Comparison of ENCODE assay signal across 8 cellular contexts in genomic region chr1:207049974-207050391, GRCh38. TPM values are rescaled to one million over a fixed set of nuclear protein-coding genes. Genes with fewer than 3 reads are reported as not detected.
DNase-seq lines count a peak whose midpoint lies in the region; ATAC-seq and TF ChIP-seq lines count a peak whose summit lies in the region.

No MANE protein-coding gene starts in this region.

- peak; percentile 76 for DNase-seq in GM12865 (ENCODE audit: low read depth)
- peak; percentile 56 for DNase-seq in Karpas-422
- DNase-seq in SK-N-SH, result peak; percentile 55

- H3K27me3 ChIP-seq in Karpas-422 (ENCODE audit: low read length) (no peaks in the 10 kb centered on the region), SK-N-SH (ENCODE audit: insufficient read depth) (no peaks in the 10 kb centered on the region), iPS-18a (ENCODE audit: control insufficient read depth, insufficient read depth, low read length) (no peaks in the 10 kb centered on the region)

- H3K36me3 ChIP-seq in Karpas-422 (ENCODE audit: insufficient read depth, low read length), result no peaks in the 10 kb centered on the region
- H3K36me3 ChIP-seq in SK-N-SH (replicated peaks in 1 of 2; ENCODE audit: control insufficient read depth in 1 of 2, insufficient read depth in 2 of 2, low read length in 1 of 2), result peaks cover 34 to 44% of the 10 kb centered on the region in 2 experiments
- H3K36me3 ChIP-seq in iPS-18a (ENCODE audit: control insufficient read depth, low read depth, low read length), result peaks cover 33% of the 10 kb centered on the region

- no peak for ATAC-seq in GM18502 (IDR thresholded peaks at IDR 0.05; ENCODE audit: poor library complexity, unreplicated experiment)

- H3F3A ChIP-seq in SK-N-SH (replicated peaks; ENCODE audit: insufficient read depth), result peaks cover 17% of the 10 kb centered on the region

- peaks cover 21% of the 10 kb centered on the region for H3K27me3 Mint-ChIP-seq in brain

- H3K4me1 Mint-ChIP-seq in brain, result peaks cover 87% of the 10 kb centered on the region

- no peak overlapping the region for H3K4me2 ChIP-seq in Karpas-422 (ENCODE audit: low read depth, low read length, poor library complexity, severe bottlenecking)
- peak overlapping the region; percentile 90 for H3K4me2 ChIP-seq in SK-N-SH

- H2AFZ ChIP-seq in Karpas-422 (ENCODE audit: low read length) (no peak overlapping the region), SK-N-SH (ENCODE audit: low read depth) (peak overlapping the region; percentile 96; the same call in 1 of the 2 replicates)

- no peaks in the 10 kb centered on the region for H3K9me2 ChIP-seq in Karpas-422 (replicated peaks; ENCODE audit: insufficient read depth, low read length)
- H3K9me2 ChIP-seq in SK-N-SH, result no peaks in the 10 kb centered on the region

- H3K4me3 ChIP-seq in GM12865 (ENCODE audit: low read depth, low read length), result peak overlapping the region; percentile 98
- H3K4me3 ChIP-seq in Karpas-422 (ENCODE audit: low read length), result no peak overlapping the region
- peak overlapping the region; percentile 77 to 97 for H3K4me3 ChIP-seq in SK-N-SH (ENCODE audit: low read depth in 2 of 2, low read length in 1 of 2)
- H3K4me3 ChIP-seq in iPS-18a (ENCODE audit: low read length), result peak overlapping the region; percentile 96
- peak overlapping the region; percentile 73 to 91 (median 86) for H3K4me3 ChIP-seq in skin epidermis

- no peak for TF ChIP-seq EP300 in SK-N-SH (IDR thresholded peaks at IDR 0.05; ENCODE audit: borderline replicate concordance in 1 of 2, low read depth in 1 of 2, low read length in 1 of 2)

- peaks cover 11% of the 10 kb centered on the region for H3K36me3 Mint-ChIP-seq in brain

- no peaks in the 10 kb centered on the region for H3K4me1 ChIP-seq in Karpas-422 (ENCODE audit: low read length)
- peaks cover 23 to 26% of the 10 kb centered on the region in 2 experiments for H3K4me1 ChIP-seq in SK-N-SH (ENCODE audit: control insufficient read depth in 1 of 2, insufficient read depth in 2 of 2, low read depth in 1 of 2, low read length in 1 of 2)
- peaks cover 11% of the 10 kb centered on the region for H3K4me1 ChIP-seq in iPS-18a (ENCODE audit: control insufficient read depth, low read depth, low read length)

- H4K20me1 ChIP-seq in Karpas-422 (ENCODE audit: insufficient read depth, low read depth, low read length), result no peaks in the 10 kb centered on the region
- H4K20me1 ChIP-seq in SK-N-SH (ENCODE audit: insufficient read depth), result peaks cover 13% of the 10 kb centered on the region

- CTCF ChIA-PET in SK-N-SH (lab: Yijun Ruan, JAX), result interaction anchor here (0.5 to 2.0 kb wide), 27 partner anchors 8 to 449 kb away, joined by 3 to 30 read pairs (median 5); partner anchors contain the start of gene C1orf116

- 1% methylated on average over 6 of the region's 6 CpGs for WGBS in SK-N-SH (ENCODE audit: low lambda C conversion rate)

- peak overlapping the region; percentile 95 to 100 (median 97) for H3K4me3 Mint-ChIP-seq in brain

- H3K9ac ChIP-seq in Karpas-422 (ENCODE audit: low read length) (no peak overlapping the region), SK-N-SH (peak overlapping the region; percentile 96), iPS-18a (ENCODE audit: low read length) (peak overlapping the region; percentile 92)

- H3K9me3 ChIP-seq in Karpas-422 (ENCODE audit: low read length) (no peaks in the 10 kb centered on the region), SK-N-SH (no peaks in the 10 kb centered on the region), iPS-18a (ENCODE audit: control insufficient read depth, low read depth, low read length) (no peaks in the 10 kb centered on the region)

- H3K27ac ChIP-seq in 22Rv1 (peak overlapping the region; percentile 98), Karpas-422 (ENCODE audit: low read length) (no peak overlapping the region), SK-N-SH (ENCODE audit: low read depth in 2 of 2, low read length in 1 of 2) (peak overlapping the region; percentile 77 to 89), iPS-18a (ENCODE audit: low read length) (peak overlapping the region; percentile 79), skin epidermis (peak overlapping the region; percentile 68 to 94 (median 89))

- TF ChIP-seq RAD21 in SK-N-SH (IDR thresholded peaks at IDR 0.05; ENCODE audit: low read length), result peak; percentile 67

- no peaks in the 10 kb centered on the region for H3K9me3 Mint-ChIP-seq in brain

- TF ChIP-seq CTCF in 22Rv1 (IDR thresholded peaks at IDR 0.05) (peak; percentile 97), GM12865 (IDR thresholded peaks at IDR 0.05; ENCODE audit: insufficient read depth, low read depth, low read length, missing control alignments) (peak; percentile 71), SK-N-SH (IDR thresholded peaks at IDR 0.05) (peak; percentile 92), brain (conservative IDR thresholded peaks at IDR 0.05) (peak; percentile 59 to 84)

- POLR2A ChIA-PET in SK-N-SH (lab: Yijun Ruan, JAX), result no interaction called here

- peak overlapping the region; percentile 92 to 98 (median 97) for H3K27ac Mint-ChIP-seq in brain

- H3K79me2 ChIP-seq in Karpas-422 (ENCODE audit: low read length) (no peaks in the 10 kb centered on the region), SK-N-SH (ENCODE audit: insufficient read depth) (peaks cover 57% of the 10 kb centered on the region)

TF ChIP-seq in SK-N-SH, 30 proteins besides CTCF, POLR2A, EP300 and RAD21:
- TF ChIP-seq SMC3 (IDR thresholded peaks at IDR 0.05; ENCODE audit: low read depth, low read length) (peak; percentile 51), RXRA (IDR thresholded peaks at IDR 0.05; ENCODE audit: borderline replicate concordance, low read depth) (no peak)

RNA-seq across cellular contexts. Expression of gene YOD1, which starts 1.0 kb away (rescaled TPM):
- total RNA-seq in Karpas-422 (2014; rRNA removed; shearing (Covaris generic); ENCODE audit: low replicate concordance), result not detected in 2 replicates
- polyA plus RNA-seq in SK-N-SH (2012; rRNA removed), result 0.79 and 0.91 TPM in 2 replicates
- 1.1 TPM in 2 replicates for polyA plus RNA-seq in SK-N-SH (2012; cell fraction: cytosol; rRNA removed)
- 1.4 and 2.5 TPM in 2 replicates for polyA plus RNA-seq in SK-N-SH (2012; cell fraction: nucleus; rRNA removed)
- 2.4 TPM for polyA plus RNA-seq in brain (ENCODE audit: insufficient read depth, low read depth, low replicate concordance)

RNA-seq across cellular contexts. Expression of gene PFKFB2, which starts 3.1 kb away (rescaled TPM):
- total RNA-seq in Karpas-422 (2014; rRNA removed; shearing (Covaris generic); ENCODE audit: low replicate concordance), result 0.07 TPM in 1 of 2 replicates, not detected in the other
- polyA plus RNA-seq in SK-N-SH (2012; rRNA removed) (1.8 and 2.8 TPM in 2 replicates), brain (ENCODE audit: insufficient read depth, low read depth, low replicate concordance) (74.2 TPM)
- 2.0 and 2.1 TPM in 2 replicates for polyA plus RNA-seq in SK-N-SH (2012; cell fraction: cytosol; rRNA removed)
- 4.1 and 7.9 TPM in 2 replicates for polyA plus RNA-seq in SK-N-SH (2012; cell fraction: nucleus; rRNA removed)

RNA-seq across cellular contexts. Expression of gene C1orf116, which starts 17.4 kb away (rescaled TPM):
- total RNA-seq in Karpas-422 (2014; rRNA removed; shearing (Covaris generic); ENCODE audit: low replicate concordance), result not detected in 2 replicates
- polyA plus RNA-seq in SK-N-SH (2012; rRNA removed), result 0.02 TPM in 1 of 2 replicates, not detected in the other
- polyA plus RNA-seq in SK-N-SH (2012; cell fraction: cytosol; rRNA removed), result 0.01 TPM in 1 of 2 replicates, not detected in the other
- 0.02 TPM in 2 replicates for polyA plus RNA-seq in SK-N-SH (2012; cell fraction: nucleus; rRNA removed)
- 2.1 TPM for polyA plus RNA-seq in brain (ENCODE audit: insufficient read depth, low read depth, low replicate concordance)

RNA-seq across cellular contexts. Expression of gene C4BPB, which starts 38.7 kb away (rescaled TPM):
- not detected in 2 replicates for total RNA-seq in Karpas-422 (2014; rRNA removed; shearing (Covaris generic); ENCODE audit: low replicate concordance)
- polyA plus RNA-seq in SK-N-SH (2012; rRNA removed), result not detected in 2 replicates
- 0.09 TPM in 1 of 2 replicates, not detected in the other for polyA plus RNA-seq in SK-N-SH (2012; cell fraction: cytosol; rRNA removed)
- 0.21 and 0.31 TPM in 2 replicates for polyA plus RNA-seq in SK-N-SH (2012; cell fraction: nucleus; rRNA removed)
- polyA plus RNA-seq in brain (ENCODE audit: insufficient read depth, low read depth, low replicate concordance), result not detected

RNA-seq across cellular contexts. Expression of gene C4BPA, which starts 54.0 kb away (rescaled TPM):
- total RNA-seq in Karpas-422 (2014; rRNA removed; shearing (Covaris generic); ENCODE audit: low replicate concordance), result not detected in 2 replicates
- polyA plus RNA-seq in SK-N-SH (2012; rRNA removed), result not detected in 2 replicates
- polyA plus RNA-seq in SK-N-SH (2012; cell fraction: cytosol; rRNA removed), result 0.03 TPM in 1 of 2 replicates, not detected in the other
- polyA plus RNA-seq in SK-N-SH (2012; cell fraction: nucleus; rRNA removed), result not detected in 2 replicates
- not detected for polyA plus RNA-seq in brain (ENCODE audit: insufficient read depth, low read depth, low replicate concordance)
